Comparison of ENCODE assay signal across 15 cellular contexts in genomic region chr13:34152409-34152808, GRCh38.
"Had no signal": no experiment of that assay in that cellular context is flagged by ENCODE, and none has a peak within 500 bp of the region (broad histone marks: within the 10 kb centered on the region; RNA-seq: fewer than 3 reads in every experiment).

No MANE protein-coding gene starts in this region.

- H3K27ac Mint-ChIP-seq: activated B cell treated with CpG ODN at 0.5 μM for 24 hours; activated CD8-positive, alpha-beta T cell treated with anti-CD3 and anti-CD28 coated beads for 36 hours; activated naive CD8-positive, alpha-beta T cell treated with anti-CD3 and anti-CD28 coated beads for 36 hours; activated T-cell treated with anti-CD3 and anti-CD28 coated beads, Interleukin-2, amount 50 U/mL, for 72 hours; stimulated activated naive B cell treated with anti-CD40 and anti-IgM and Interleukin-4, amounts not matched to agents 10 μg/mL and 1 μg/mL and 100 μg/mL, for 72 hours; T-helper 2 cell treated with Interferon-gamma antibody and Interleukin-4, amounts not matched to agents 5 μg/mL and 100 μg/mL, for 36 hours had no signal

- H3K36me3 Mint-ChIP-seq: activated naive CD8-positive, alpha-beta T cell treated with anti-CD3 and anti-CD28 coated beads for 36 hours; naive thymus-derived CD8-positive, alpha-beta T cell; stimulated activated naive B cell treated with anti-CD40 and anti-IgM and Interleukin-4, amounts not matched to agents 10 μg/mL and 1 μg/mL and 100 μg/mL, for 72 hours had no signal

- H3K27ac ChIP-seq: breast epithelium, lower lobe of right lung had no signal

- H3K27me3 ChIP-seq: breast epithelium, pancreas had no signal

- FAIRE-seq: pancreas had no signal

- H3K9me3 ChIP-seq: breast epithelium, lower lobe of right lung, pancreas had no signal

- ATAC-seq: activated CD8-positive, alpha-beta T cell treated with anti-CD3 and anti-CD28 coated beads for 36 hours; activated T-cell treated with anti-CD3 and anti-CD28 coated beads, Interleukin-2, amount 50 U/mL, for 72 hours; naive thymus-derived CD8-positive, alpha-beta T cell; stimulated activated naive B cell treated with anti-CD40 and anti-IgM and Interleukin-4, amounts not matched to agents 10 μg/mL and 1 μg/mL and 100 μg/mL, for 72 hours had no signal

- DNase-seq: activated B cell treated with CpG ODN at 0.5 μM for 24 hours; activated CD4-positive, alpha-beta T cell treated with anti-CD3 and anti-CD28 coated beads for 48 hours; activated CD8-positive, alpha-beta memory T cell treated with anti-CD3 and anti-CD28 coated beads, Interleukin-2, amount 50 U/mL, for 48 hours; activated CD8-positive, alpha-beta T cell treated with anti-CD3 and anti-CD28 coated beads for 36 hours; activated naive CD8-positive, alpha-beta T cell treated with anti-CD3 and anti-CD28 coated beads for 36 hours; activated T-cell treated with anti-CD3 and anti-CD28 coated beads, Interleukin-2, amount 50 U/mL, for 72 hours; lower lobe of right lung; naive thymus-derived CD8-positive, alpha-beta T cell; pancreas; stimulated activated CD4-positive, alpha-beta T cell treated with anti-CD3 and anti-CD28 coated beads, Interleukin-15, amount 100 ng/mL, for 24 hours; stimulated activated CD4-positive, alpha-beta T cell treated with anti-CD3 and anti-CD28 coated beads, Interleukin-4, amount 100 ng/mL, for 1 hour; stimulated activated naive B cell treated with anti-CD40 and anti-IgM and Interleukin-4, amounts not matched to agents 10 μg/mL and 1 μg/mL and 100 μg/mL, for 72 hours; substantia nigra had no signal

- H3K27me3 Mint-ChIP-seq: activated B cell treated with CpG ODN at 0.5 μM for 24 hours had no signal

- H3K4me3 ChIP-seq: breast epithelium, lower lobe of right lung, pancreas had no signal

- H3K4me3 Mint-ChIP-seq: activated B cell treated with CpG ODN at 0.5 μM for 24 hours; activated CD8-positive, alpha-beta T cell treated with anti-CD3 and anti-CD28 coated beads for 36 hours; activated naive CD8-positive, alpha-beta T cell treated with anti-CD3 and anti-CD28 coated beads for 36 hours; activated T-cell treated with anti-CD3 and anti-CD28 coated beads, Interleukin-2, amount 50 U/mL, for 72 hours; naive thymus-derived CD8-positive, alpha-beta T cell; stimulated activated naive B cell treated with anti-CD40 and anti-IgM and Interleukin-4, amounts not matched to agents 10 μg/mL and 1 μg/mL and 100 μg/mL, for 72 hours; T-helper 2 cell treated with Interferon-gamma antibody and Interleukin-4, amounts not matched to agents 5 μg/mL and 100 μg/mL, for 36 hours had no signal

- H3K4me1 ChIP-seq: breast epithelium had no signal

- H3K9me3 Mint-ChIP-seq: activated B cell treated with CpG ODN at 0.5 μM for 24 hours; activated CD8-positive, alpha-beta T cell treated with anti-CD3 and anti-CD28 coated beads for 36 hours; stimulated activated naive B cell treated with anti-CD40 and anti-IgM and Interleukin-4, amounts not matched to agents 10 μg/mL and 1 μg/mL and 100 μg/mL, for 72 hours; T-helper 2 cell treated with Interferon-gamma antibody and Interleukin-4, amounts not matched to agents 5 μg/mL and 100 μg/mL, for 36 hours had no signal

- H3K36me3 ChIP-seq: breast epithelium, lower lobe of right lung, pancreas had no signal
